Comparison of ENCODE assay signal across 1 cellular context in the genomic region with DNA sequence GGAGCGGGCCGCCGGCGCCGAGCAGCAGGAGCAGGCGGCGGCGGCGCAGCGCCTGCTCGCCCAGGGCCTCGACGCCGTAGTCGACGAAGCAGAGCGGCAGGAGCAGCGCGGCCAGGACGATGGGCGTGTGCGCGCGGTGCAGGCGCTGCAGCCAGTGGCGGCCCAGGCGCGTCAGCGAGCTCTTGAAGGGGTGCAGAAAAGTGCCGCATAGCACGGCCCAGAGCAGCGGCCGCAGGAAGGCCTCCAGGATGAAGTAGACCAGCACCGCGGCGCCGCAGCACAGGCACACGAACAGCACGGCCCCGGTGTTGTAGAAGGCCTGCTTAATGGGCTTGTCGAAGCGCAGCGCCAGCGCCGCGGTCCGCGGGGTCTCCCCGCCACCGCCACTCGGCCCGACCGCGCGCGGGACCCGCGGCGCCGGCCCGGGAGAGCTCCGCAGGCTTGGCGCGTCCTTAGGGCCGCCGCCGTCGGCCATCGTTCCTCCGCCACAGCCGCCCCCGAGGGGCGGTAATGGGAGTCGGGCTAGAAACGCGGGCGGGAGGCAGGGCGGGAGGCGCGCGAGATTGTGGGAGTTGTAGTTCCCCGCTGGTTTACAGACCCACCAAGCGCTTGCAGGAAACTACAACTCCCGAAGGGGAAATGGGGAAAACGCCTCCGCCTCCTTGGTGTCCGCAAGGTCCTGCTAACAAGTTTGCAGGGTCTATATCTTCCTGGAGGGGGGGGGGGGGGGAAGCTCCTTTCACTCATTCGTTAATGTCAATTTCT.
TF ChIP-seq lines count a peak whose summit lies in the region.

A gene (minus strand): TSS at position 509 of the 765 bp plus-strand sequence. CDS start 34 bp downstream, at position 475.

TF ChIP-seq in K562, 482 proteins besides CTCF, POLR2A, EP300 and RAD21 (continued from another document and continues in another):
- TF ChIP-seq, protein P1, sequence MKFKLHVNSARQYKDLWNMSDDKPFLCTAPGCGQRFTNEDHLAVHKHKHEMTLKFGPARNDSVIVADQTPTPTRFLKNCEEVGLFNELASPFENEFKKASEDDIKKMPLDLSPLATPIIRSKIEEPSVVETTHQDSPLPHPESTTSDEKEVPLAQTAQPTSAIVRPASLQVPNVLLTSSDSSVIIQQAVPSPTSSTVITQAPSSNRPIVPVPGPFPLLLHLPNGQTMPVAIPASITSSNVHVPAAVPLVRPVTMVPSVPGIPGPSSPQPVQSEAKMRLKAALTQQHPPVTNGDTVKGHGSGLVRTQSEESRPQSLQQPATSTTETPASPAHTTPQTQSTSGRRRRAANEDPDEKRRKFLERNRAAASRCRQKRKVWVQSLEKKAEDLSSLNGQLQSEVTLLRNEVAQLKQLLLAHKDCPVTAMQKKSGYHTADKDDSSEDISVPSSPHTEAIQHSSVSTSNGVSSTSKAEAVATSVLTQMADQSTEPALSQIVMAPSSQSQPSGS (CRISPR knock-in tag; IDR thresholded peaks at IDR 0.05) = no peak
- TF ChIP-seq WHSC1 (IDR thresholded peaks at IDR 0.05; ENCODE audit: low read length) (no peak), ADNP (tag; IDR thresholded peaks at IDR 0.05) (no peak), HNRNPH1 (optimal IDR thresholded peaks at IDR 0.05; ENCODE audit: low read depth, low read length) (no peak), ILF3 (IDR thresholded peaks at IDR 0.05; ENCODE audit: borderline replicate concordance) (no peak), SETDB1 (IDR thresholded peaks at IDR 0.05; ENCODE audit: low read length) (no peak), FOXJ3 (CRISPR knock-in tag; IDR thresholded peaks at IDR 0.05) (no peak), FOXP1 (CRISPR knock-in tag; IDR thresholded peaks at IDR 0.05) (peak; percentile 23; the same call in 1 of the 2 replicates), CSDE1 (IDR thresholded peaks at IDR 0.05) (no peak), NBN (IDR thresholded peaks at IDR 0.05; ENCODE audit: low read depth) (no peak; the same call in 1 of the 2 replicates), SLC30A9 (CRISPR knock-in tag; IDR thresholded peaks at IDR 0.05) (no peak), U2AF2 (optimal IDR thresholded peaks at IDR 0.05; ENCODE audit: low read depth, low read length) (no peak), XRCC3 (IDR thresholded peaks at IDR 0.05) (no peak), TCFL5 (CRISPR knock-in tag; conservative IDR thresholded peaks at IDR 0.05) (no peak), ZNF3 (CRISPR knock-in tag; IDR thresholded peaks at IDR 0.05) (no peak), ERF (CRISPR knock-in tag; IDR thresholded peaks at IDR 0.05) (no peak; the same call in 1 of the 2 replicates), GABPB1 (CRISPR knock-in tag; IDR thresholded peaks at IDR 0.05) (no peak), ZNF224 (CRISPR knock-in tag; IDR thresholded peaks at IDR 0.05) (no peak), ZNF699 (CRISPR knock-in tag; IDR thresholded peaks at IDR 0.05; ENCODE audit: insufficient replicate concordance) (no peak), HDAC2 (IDR thresholded peaks at IDR 0.05) (no peak)
- TF ChIP-seq, protein P2, sequence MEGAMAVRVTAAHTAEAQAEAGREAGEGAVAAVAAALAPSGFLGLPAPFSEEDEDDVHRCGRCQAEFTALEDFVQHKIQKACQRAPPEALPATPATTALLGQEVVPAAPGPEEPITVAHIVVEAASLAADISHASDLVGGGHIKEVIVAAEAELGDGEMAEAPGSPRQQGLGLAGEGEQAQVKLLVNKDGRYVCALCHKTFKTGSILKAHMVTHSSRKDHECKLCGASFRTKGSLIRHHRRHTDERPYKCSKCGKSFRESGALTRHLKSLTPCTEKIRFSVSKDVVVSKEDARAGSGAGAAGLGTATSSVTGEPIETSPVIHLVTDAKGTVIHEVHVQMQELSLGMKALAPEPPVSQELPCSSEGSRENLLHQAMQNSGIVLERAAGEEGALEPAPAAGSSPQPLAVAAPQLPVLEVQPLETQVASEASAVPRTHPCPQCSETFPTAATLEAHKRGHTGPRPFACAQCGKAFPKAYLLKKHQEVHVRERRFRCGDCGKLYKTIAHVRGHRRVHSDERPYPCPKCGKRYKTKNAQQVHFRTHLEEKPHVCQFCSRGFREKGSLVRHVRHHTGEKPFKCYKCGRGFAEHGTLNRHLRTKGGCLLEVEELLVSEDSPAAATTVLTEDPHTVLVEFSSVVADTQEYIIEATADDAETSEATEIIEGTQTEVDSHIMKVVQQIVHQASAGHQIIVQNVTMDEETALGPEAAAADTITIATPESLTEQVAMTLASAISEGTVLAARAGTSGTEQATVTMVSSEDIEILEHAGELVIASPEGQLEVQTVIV (CRISPR knock-in tag; IDR thresholded peaks at IDR 0.05; ENCODE audit: borderline replicate concordance) = no peak
- TF ChIP-seq, protein P3, sequence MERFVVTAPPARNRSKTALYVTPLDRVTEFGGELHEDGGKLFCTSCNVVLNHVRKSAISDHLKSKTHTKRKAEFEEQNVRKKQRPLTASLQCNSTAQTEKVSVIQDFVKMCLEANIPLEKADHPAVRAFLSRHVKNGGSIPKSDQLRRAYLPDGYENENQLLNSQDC (CRISPR knock-in tag; IDR thresholded peaks at IDR 0.05) = no peak
- TF ChIP-seq, protein P4, sequence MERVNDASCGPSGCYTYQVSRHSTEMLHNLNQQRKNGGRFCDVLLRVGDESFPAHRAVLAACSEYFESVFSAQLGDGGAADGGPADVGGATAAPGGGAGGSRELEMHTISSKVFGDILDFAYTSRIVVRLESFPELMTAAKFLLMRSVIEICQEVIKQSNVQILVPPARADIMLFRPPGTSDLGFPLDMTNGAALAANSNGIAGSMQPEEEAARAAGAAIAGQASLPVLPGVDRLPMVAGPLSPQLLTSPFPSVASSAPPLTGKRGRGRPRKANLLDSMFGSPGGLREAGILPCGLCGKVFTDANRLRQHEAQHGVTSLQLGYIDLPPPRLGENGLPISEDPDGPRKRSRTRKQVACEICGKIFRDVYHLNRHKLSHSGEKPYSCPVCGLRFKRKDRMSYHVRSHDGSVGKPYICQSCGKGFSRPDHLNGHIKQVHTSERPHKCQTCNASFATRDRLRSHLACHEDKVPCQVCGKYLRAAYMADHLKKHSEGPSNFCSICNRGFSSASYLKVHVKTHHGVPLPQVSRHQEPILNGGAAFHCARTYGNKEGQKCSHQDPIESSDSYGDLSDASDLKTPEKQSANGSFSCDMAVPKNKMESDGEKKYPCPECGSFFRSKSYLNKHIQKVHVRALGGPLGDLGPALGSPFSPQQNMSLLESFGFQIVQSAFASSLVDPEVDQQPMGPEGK (CRISPR knock-in tag; IDR thresholded peaks at IDR 0.05; ENCODE audit: borderline replicate concordance) = peak; percentile 87; the same call in 1 of the 2 replicates
- TF ChIP-seq, protein P5, sequence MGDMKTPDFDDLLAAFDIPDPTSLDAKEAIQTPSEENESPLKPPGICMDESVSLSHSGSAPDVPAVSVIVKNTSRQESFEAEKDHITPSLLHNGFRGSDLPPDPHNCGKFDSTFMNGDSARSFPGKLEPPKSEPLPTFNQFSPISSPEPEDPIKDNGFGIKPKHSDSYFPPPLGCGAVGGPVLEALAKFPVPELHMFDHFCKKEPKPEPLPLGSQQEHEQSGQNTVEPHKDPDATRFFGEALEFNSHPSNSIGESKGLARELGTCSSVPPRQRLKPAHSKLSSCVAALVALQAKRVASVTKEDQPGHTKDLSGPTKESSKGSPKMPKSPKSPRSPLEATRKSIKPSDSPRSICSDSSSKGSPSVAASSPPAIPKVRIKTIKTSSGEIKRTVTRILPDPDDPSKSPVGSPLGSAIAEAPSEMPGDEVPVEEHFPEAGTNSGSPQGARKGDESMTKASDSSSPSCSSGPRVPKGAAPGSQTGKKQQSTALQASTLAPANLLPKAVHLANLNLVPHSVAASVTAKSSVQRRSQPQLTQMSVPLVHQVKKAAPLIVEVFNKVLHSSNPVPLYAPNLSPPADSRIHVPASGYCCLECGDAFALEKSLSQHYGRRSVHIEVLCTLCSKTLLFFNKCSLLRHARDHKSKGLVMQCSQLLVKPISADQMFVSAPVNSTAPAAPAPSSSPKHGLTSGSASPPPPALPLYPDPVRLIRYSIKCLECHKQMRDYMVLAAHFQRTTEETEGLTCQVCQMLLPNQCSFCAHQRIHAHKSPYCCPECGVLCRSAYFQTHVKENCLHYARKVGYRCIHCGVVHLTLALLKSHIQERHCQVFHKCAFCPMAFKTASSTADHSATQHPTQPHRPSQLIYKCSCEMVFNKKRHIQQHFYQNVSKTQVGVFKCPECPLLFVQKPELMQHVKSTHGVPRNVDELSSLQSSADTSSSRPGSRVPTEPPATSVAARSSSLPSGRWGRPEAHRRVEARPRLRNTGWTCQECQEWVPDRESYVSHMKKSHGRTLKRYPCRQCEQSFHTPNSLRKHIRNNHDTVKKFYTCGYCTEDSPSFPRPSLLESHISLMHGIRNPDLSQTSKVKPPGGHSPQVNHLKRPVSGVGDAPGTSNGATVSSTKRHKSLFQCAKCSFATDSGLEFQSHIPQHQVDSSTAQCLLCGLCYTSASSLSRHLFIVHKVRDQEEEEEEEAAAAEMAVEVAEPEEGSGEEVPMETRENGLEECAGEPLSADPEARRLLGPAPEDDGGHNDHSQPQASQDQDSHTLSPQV (IDR thresholded peaks at IDR 0.05) = peak; percentile 66
- TF ChIP-seq, protein P6, sequence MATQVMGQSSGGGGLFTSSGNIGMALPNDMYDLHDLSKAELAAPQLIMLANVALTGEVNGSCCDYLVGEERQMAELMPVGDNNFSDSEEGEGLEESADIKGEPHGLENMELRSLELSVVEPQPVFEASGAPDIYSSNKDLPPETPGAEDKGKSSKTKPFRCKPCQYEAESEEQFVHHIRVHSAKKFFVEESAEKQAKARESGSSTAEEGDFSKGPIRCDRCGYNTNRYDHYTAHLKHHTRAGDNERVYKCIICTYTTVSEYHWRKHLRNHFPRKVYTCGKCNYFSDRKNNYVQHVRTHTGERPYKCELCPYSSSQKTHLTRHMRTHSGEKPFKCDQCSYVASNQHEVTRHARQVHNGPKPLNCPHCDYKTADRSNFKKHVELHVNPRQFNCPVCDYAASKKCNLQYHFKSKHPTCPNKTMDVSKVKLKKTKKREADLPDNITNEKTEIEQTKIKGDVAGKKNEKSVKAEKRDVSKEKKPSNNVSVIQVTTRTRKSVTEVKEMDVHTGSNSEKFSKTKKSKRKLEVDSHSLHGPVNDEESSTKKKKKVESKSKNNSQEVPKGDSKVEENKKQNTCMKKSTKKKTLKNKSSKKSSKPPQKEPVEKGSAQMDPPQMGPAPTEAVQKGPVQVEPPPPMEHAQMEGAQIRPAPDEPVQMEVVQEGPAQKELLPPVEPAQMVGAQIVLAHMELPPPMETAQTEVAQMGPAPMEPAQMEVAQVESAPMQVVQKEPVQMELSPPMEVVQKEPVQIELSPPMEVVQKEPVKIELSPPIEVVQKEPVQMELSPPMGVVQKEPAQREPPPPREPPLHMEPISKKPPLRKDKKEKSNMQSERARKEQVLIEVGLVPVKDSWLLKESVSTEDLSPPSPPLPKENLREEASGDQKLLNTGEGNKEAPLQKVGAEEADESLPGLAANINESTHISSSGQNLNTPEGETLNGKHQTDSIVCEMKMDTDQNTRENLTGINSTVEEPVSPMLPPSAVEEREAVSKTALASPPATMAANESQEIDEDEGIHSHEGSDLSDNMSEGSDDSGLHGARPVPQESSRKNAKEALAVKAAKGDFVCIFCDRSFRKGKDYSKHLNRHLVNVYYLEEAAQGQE (CRISPR knock-in tag; IDR thresholded peaks at IDR 0.05; ENCODE audit: low read depth) = peak; percentile 79
- TF ChIP-seq, protein P7, sequence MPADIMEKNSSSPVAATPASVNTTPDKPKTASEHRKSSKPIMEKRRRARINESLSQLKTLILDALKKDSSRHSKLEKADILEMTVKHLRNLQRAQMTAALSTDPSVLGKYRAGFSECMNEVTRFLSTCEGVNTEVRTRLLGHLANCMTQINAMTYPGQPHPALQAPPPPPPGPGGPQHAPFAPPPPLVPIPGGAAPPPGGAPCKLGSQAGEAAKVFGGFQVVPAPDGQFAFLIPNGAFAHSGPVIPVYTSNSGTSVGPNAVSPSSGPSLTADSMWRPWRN (IDR thresholded peaks at IDR 0.05; ENCODE audit: low read depth) = no peak
- TF ChIP-seq, protein P8, sequence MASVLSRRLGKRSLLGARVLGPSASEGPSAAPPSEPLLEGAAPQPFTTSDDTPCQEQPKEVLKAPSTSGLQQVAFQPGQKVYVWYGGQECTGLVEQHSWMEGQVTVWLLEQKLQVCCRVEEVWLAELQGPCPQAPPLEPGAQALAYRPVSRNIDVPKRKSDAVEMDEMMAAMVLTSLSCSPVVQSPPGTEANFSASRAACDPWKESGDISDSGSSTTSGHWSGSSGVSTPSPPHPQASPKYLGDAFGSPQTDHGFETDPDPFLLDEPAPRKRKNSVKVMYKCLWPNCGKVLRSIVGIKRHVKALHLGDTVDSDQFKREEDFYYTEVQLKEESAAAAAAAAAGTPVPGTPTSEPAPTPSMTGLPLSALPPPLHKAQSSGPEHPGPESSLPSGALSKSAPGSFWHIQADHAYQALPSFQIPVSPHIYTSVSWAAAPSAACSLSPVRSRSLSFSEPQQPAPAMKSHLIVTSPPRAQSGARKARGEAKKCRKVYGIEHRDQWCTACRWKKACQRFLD (CRISPR knock-in tag; IDR thresholded peaks at IDR 0.05) = peak; percentile 89; the same call in 1 of the 2 replicates
- TF ChIP-seq, protein P9, sequence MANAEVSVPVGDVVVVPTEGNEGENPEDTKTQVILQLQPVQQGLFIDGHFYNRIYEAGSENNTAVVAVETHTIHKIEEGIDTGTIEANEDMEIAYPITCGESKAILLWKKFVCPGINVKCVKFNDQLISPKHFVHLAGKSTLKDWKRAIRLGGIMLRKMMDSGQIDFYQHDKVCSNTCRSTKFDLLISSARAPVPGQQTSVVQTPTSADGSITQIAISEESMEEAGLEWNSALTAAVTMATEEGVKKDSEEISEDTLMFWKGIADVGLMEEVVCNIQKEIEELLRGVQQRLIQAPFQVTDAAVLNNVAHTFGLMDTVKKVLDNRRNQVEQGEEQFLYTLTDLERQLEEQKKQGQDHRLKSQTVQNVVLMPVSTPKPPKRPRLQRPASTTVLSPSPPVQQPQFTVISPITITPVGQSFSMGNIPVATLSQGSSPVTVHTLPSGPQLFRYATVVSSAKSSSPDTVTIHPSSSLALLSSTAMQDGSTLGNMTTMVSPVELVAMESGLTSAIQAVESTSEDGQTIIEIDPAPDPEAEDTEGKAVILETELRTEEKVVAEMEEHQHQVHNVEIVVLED (CRISPR knock-in tag; IDR thresholded peaks at IDR 0.05) = no peak; the same call in none of the 2 replicates
- TF ChIP-seq, protein P10, sequence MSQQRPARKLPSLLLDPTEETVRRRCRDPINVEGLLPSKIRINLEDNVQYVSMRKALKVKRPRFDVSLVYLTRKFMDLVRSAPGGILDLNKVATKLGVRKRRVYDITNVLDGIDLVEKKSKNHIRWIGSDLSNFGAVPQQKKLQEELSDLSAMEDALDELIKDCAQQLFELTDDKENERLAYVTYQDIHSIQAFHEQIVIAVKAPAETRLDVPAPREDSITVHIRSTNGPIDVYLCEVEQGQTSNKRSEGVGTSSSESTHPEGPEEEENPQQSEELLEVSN (IDR thresholded peaks at IDR 0.05; ENCODE audit: borderline replicate concordance in 1 of 2, extremely low read depth in 1 of 2, insufficient read depth in 1 of 2, insufficient read length in 1 of 2, low read depth in 1 of 2, low read length in 1 of 2, poor library complexity in 1 of 2, severe bottlenecking in 1 of 2) = peak; percentile 64 to 90
- TF ChIP-seq, protein P11, sequence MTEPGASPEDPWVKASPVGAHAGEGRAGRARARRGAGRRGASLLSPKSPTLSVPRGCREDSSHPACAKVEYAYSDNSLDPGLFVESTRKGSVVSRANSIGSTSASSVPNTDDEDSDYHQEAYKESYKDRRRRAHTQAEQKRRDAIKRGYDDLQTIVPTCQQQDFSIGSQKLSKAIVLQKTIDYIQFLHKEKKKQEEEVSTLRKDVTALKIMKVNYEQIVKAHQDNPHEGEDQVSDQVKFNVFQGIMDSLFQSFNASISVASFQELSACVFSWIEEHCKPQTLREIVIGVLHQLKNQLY (CRISPR knock-in tag; conservative IDR thresholded peaks at IDR 0.05) = 0 out of 4 replicates have a peak, but pooled peaks of 1 of the 2 experiments have one; percentile 33
